Comparison of ENCODE assay signal across 8 cellular contexts in the genomic region with DNA sequence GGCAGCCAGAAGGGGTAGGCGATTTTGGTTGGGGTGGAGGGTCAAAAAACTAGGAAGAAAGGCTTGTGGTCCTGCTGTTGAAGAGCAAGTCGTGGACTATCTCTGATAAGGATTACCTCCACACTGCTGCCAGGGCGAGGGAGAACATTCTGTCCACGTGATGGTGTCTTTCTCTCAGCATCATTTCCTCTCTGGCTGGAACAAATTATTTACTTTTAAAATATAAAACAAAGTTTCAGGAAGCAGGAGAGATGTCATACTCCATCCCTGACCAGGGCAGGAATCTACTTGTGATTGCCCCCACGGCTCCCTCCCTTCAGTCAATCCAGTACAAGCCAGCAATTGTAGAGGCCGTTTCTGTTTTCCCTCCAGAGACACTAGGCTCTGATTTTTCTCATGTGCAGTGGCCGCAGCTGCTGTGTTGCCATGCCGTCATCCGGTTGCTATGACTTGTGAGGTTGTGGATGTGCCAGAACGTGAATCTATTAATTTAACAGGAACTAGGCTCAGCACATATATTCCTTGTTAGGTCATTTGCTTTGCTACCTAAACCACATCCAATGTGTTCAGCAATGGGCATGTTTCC.
DNase-seq lines count a peak whose midpoint lies in the region; ATAC-seq, FAIRE-seq and TF ChIP-seq lines count a peak whose summit lies in the region.

No MANE protein-coding gene starts in this region.

- WGBS in stomach, 5 donors = 35 to 72% (median 63%) methylated on average over 10 of the region's 10 CpGs

- in situ Hi-C loops in brain microvascular endothelial cell (cut with HindIII; ENCODE audit: low pct_ligation_motif_present, low sequenced_read_pairs) = no loop called here

- DNase-seq in HFF-Myc (ENCODE audit: extremely low read depth, low read depth) (peak; percentile 76), brain microvascular endothelial cell (peak; percentile 93), kidney (no peak), stomach (no peak), DMS79 treated with DMSO at 0.1 percent for 48 hours (lab: John Stamatoyannopoulos, UW) (no peak), CD1c-positive myeloid dendritic cell (ENCODE audit: extremely low spot score) (no peak)
- no peak for DNase-seq in activated CD4-positive, alpha-beta T cell treated with anti-CD3 and anti-CD28 coated beads, Interleukin-2, amount 50 U/mL, for 4 hours

- peak overlapping the region in 1 of 2 donors; percentile 28 for H3K9ac ChIP-seq in kidney (ENCODE audit: low read length in 2 of 2)

- no peak for FAIRE-seq in kidney (lab: Jason Lieb, UNC)

- TF ChIP-seq EP300 in stomach (IDR thresholded peaks at IDR 0.05) = peak; percentile 92

- no peak for ATAC-seq in GM21619 (IDR thresholded peaks at IDR 0.05; ENCODE audit: unreplicated experiment)

- no peaks in the 10 kb centered on the region for H3K27me3 ChIP-seq in brain microvascular endothelial cell (replicated peaks)
- H3K27me3 ChIP-seq in stomach = no peaks in the 10 kb centered on the region

- H3K27ac ChIP-seq in brain microvascular endothelial cell = peak overlapping the region; percentile 83
- H3K27ac ChIP-seq in kidney (ENCODE audit: low read depth in 2 of 2, low read length in 2 of 2) = peak overlapping the region; percentile 81 to 92
- H3K27ac ChIP-seq in stomach = peak overlapping the region; percentile 68 to 100 (median 98)

- no peak for TF ChIP-seq POLR2A in stomach (IDR thresholded peaks at IDR 0.05)

- no peaks in the 10 kb centered on the region for H3K36me3 ChIP-seq in brain microvascular endothelial cell (replicated peaks)
- H3K36me3 ChIP-seq in kidney (ENCODE audit: control insufficient read depth in 1 of 2, insufficient read depth in 2 of 2, low read length in 2 of 2) = no peaks in the 10 kb centered on the region
- no peaks in the 10 kb centered on the region for H3K36me3 ChIP-seq in stomach

- H3K4me3 ChIP-seq in HFF-Myc (replicated peaks; ENCODE audit: low read depth, low read length) (no peak overlapping the region), brain microvascular endothelial cell (ENCODE audit: low read depth, low read length) (no peak overlapping the region), kidney (ENCODE audit: low read length in 2 of 2) (no peak overlapping the region), stomach (no peak overlapping the region)

- H3K4me1 ChIP-seq in kidney (ENCODE audit: control insufficient read depth in 1 of 2, insufficient read depth in 1 of 2, low read depth in 1 of 2, low read length in 2 of 2) (peaks cover 7 to 16% of the 10 kb centered on the region in 2 donors), stomach (peaks cover 42 to 67% (median 51%) of the 10 kb centered on the region in 4 donors)

- TF ChIP-seq CTCF in HFF-Myc (IDR thresholded peaks at IDR 0.05; ENCODE audit: low read depth, low read length, missing control alignments) (no peak), brain microvascular endothelial cell (IDR thresholded peaks at IDR 0.05; ENCODE audit: low read depth, low read length, missing control alignments) (no peak), kidney (IDR thresholded peaks at IDR 0.05; ENCODE audit: borderline replicate concordance, extremely low read depth, insufficient read depth) (no peak), stomach (IDR thresholded peaks at IDR 0.05) (no peak)

- H3K9me3 ChIP-seq in kidney (ENCODE audit: control insufficient read depth in 1 of 2, low read length in 2 of 2) (no peaks in the 10 kb centered on the region), stomach (no peaks in the 10 kb centered on the region)

- intact Hi-C loops in kidney (cut with DNase I) = no loop called here
- intact Hi-C loops in stomach (cut with DNase I; ENCODE audit: low total_unique reads) = loop anchor here (10.0 kb wide), 1 partner anchor 55 kb away; no protein-coding TSS in a partner anchor

Comparison
In these comparisons a context has a peak if more than half of its experiments do, and no peak if none do; other contexts are left out.
1. DNase-seq: peak in HFF-Myc (single experiment) and brain microvascular endothelial cell (single experiment); none in kidney (single experiment), stomach (single experiment), DMS79 treated with DMSO at 0.1 percent for 48 hours (single experiment), activated CD4-positive, alpha-beta T cell treated with anti-CD3 and anti-CD28 coated beads, Interleukin-2, amount 50 U/mL, for 4 hours (0 of 2) and CD1c-positive myeloid dendritic cell (single experiment).
2. Peak in every context shown above with its lines, with median percentiles within 50 percentile points of each other: H3K27ac ChIP-seq.